In genomic region chr6:7991992-7992815, GRCh38 we compare ENCODE assay signal across 8 cellular contexts.
A peak's percentile ranks its signal among the peaks of the same experiment; 100 is the strongest.
DNase-seq lines count a peak whose midpoint lies in the region; ATAC-seq, FAIRE-seq and TF ChIP-seq lines count a peak whose summit lies in the region.

No MANE protein-coding gene starts in this region.

- H3K9me3 ChIP-seq in OCI-LY3 (ENCODE audit: insufficient read depth, low read length): no peaks in the 10 kb centered on the region

- H3K27ac ChIP-seq in OCI-LY3 (ENCODE audit: low read length): no peak overlapping the region

- no peaks in the 10 kb centered on the region for H3K36me3 ChIP-seq in OCI-LY3 (replicated peaks; ENCODE audit: low read depth, low read length)

- peaks cover 7% of the 10 kb centered on the region for H3K4me1 Mint-ChIP-seq in nephron progenitor cell

- no peaks in the 10 kb centered on the region; the same call in 1 of the 2 replicates for H3K27me3 ChIP-seq in OCI-LY3 (ENCODE audit: low read depth, low read length)

- H3K27ac Mint-ChIP-seq in nephron progenitor cell: peak overlapping the region; percentile 73

- TF ChIP-seq CTCF in OCI-LY3 (IDR thresholded peaks at IDR 0.05; ENCODE audit: low read depth, low read length) (peak; percentile 72), epithelial cell of proximal tubule (conservative IDR thresholded peaks at IDR 0.05; ENCODE audit: low read depth, low read length) (peak; percentile 53), nephron progenitor cell (IDR thresholded peaks at IDR 0.05) (no peak)

- H2AFZ ChIP-seq in OCI-LY3 (ENCODE audit: low read depth, low read length): no peak overlapping the region

- no peaks in the 10 kb centered on the region for H3K79me2 ChIP-seq in OCI-LY3 (ENCODE audit: low read length)

- no peaks in the 10 kb centered on the region for H3K9me3 Mint-ChIP-seq in nephron progenitor cell

- H3K4me1 ChIP-seq in OCI-LY3 (ENCODE audit: low read length): peaks cover 7% of the 10 kb centered on the region

- DNase-seq in A172 (ENCODE audit: low spot score) (peak; percentile 69), GM18507 (ENCODE audit: extremely low spot score, insufficient read length, low read depth) (peak; percentile 54), epithelial cell of proximal tubule (ENCODE audit: low read depth) (no peak), nephron progenitor cell (no peak)
- no peak for DNase-seq in activated CD4-positive, CD25-positive, alpha-beta regulatory T cell (lab: John Stamatoyannopoulos, UW)

- H3K4me3 Mint-ChIP-seq in nephron progenitor cell: no peak overlapping the region

- no peaks in the 10 kb centered on the region for H4K20me1 ChIP-seq in OCI-LY3 (ENCODE audit: insufficient read depth, low read length)

- no peak overlapping the region for H3K4me3 ChIP-seq in OCI-LY3 (ENCODE audit: low read length)
- H3K4me3 ChIP-seq in epithelial cell of proximal tubule (ENCODE audit: low read depth, low read length): no peak overlapping the region

- peaks cover 6% of the 10 kb centered on the region for H3K27me3 Mint-ChIP-seq in nephron progenitor cell (ENCODE audit: low read depth, poor library complexity)

- ATAC-seq in HG02973 (IDR thresholded peaks at IDR 0.05; ENCODE audit: unreplicated experiment) (peak; percentile 78), GM18870 (IDR thresholded peaks at IDR 0.05; ENCODE audit: unreplicated experiment) (no peak)

- H3K36me3 Mint-ChIP-seq in nephron progenitor cell (ENCODE audit: low read depth): peaks cover 18% of the 10 kb centered on the region

- peak; percentile 48 for FAIRE-seq in GM18507 (lab: Jason Lieb, UNC)

- peak overlapping the region; percentile 29; the same call in 1 of the 2 replicates for H3K4me2 ChIP-seq in OCI-LY3 (ENCODE audit: low read length)

- H3K9ac ChIP-seq in OCI-LY3 (ENCODE audit: low read length): no peak overlapping the region

Comparison
In these comparisons a context has a peak if more than half of its experiments do, and no peak if none do; other contexts are left out.
1. DNase-seq: peak in A172 (single experiment) and GM18507 (single experiment); none in epithelial cell of proximal tubule (single experiment), nephron progenitor cell (single experiment) and activated CD4-positive, CD25-positive, alpha-beta regulatory T cell (0 of 4).